Comparison of ENCODE assay signal across 20 cellular contexts in the genomic region with DNA sequence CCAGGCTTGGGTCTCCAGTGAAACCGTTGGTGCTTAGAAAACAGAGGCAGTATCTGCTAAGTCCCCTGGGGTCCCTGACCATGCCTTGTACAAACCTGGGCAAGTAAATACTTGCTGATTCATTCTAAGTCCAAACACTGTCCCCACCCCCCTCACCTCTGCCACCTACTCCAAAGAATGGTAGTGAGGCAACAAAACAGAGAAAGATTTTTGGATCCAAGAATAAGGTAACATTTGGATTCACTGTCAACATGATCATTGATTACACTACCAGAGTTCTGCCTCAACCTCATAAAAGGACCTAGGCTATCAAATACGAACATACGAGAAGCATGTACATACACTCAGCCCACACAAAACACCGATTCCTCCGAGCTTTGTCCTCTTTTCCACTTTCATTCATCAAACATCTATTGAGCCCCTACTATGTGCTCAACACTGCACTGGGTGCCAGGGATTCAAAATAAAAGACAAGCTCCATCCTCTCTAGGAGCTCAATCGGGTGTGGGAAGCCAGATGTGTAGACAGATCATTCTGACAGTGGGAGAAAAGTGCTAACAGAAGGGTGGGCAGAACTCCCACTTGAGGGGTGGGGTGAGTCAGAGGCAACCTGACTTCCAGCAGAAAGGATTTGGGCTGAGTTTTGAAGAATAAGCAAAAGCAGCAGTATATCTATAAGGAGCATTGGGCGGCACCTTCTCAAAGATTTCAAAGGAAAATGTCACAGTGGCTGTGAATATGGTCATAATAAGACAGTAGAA.
"Had no signal": no experiment of that assay in that cellular context is flagged by ENCODE, and none has a peak within 500 bp of the region (broad histone marks: within the 10 kb centered on the region; RNA-seq: fewer than 3 reads in every experiment).

No MANE protein-coding gene starts in this region.

- H3K27me3 ChIP-seq: heart left ventricle, pancreas, stomach, testis, uterus had no signal

- DNase-seq: heart left ventricle; islet precursor cell; naive thymus-derived CD8-positive, alpha-beta T cell; pancreas; posterior cingulate gyrus; stimulated activated CD4-positive, alpha-beta T cell treated with anti-CD3 and anti-CD28 coated beads, Interleukin-12 subunit alpha, Interleukin-12 subunit beta, amount 100 ng/mL, for 4 hours; stimulated activated CD4-positive, alpha-beta T cell treated with anti-CD3 and anti-CD28 coated beads, Interleukin-15, amount 100 ng/mL, for 24 hours; stimulated activated CD4-positive, alpha-beta T cell treated with anti-CD3 and anti-CD28 coated beads, Interleukin-2, amount 100 ng/mL, for 24 hours; stimulated activated CD4-positive, alpha-beta T cell treated with anti-CD3 and anti-CD28 coated beads, Interleukin-4, amount 100 ng/mL, for 1 hour; stimulated activated naive B cell treated with anti-CD40 and anti-IgM and Interleukin-4, amounts not matched to agents 10 μg/mL and 1 μg/mL and 100 μg/mL, for 72 hours; stimulated activated naive CD8-positive, alpha-beta T cell treated with anti-CD3 and anti-CD28 coated beads, Interleukin-15, Interleukin-2, amounts not matched to agents 100 U/mL and 50 U/mL, for 24 hours; stomach; testis; tibial artery; trophoblast cell; uterus had no signal

- H3K27ac ChIP-seq: heart left ventricle, pancreas, prostate gland, skin epidermis, stomach, testis, tibial artery, uterus had no signal

- H3K4me3 ChIP-seq: heart left ventricle, lung, pancreas, prostate gland, skin epidermis, stomach, testis, tibial artery, uterus had no signal

- ATAC-seq: heart left ventricle; naive thymus-derived CD8-positive, alpha-beta T cell; pancreas; sciatic nerve; stimulated activated naive B cell treated with anti-CD40 and anti-IgM and Interleukin-4, amounts not matched to agents 10 μg/mL and 1 μg/mL and 100 μg/mL, for 72 hours; stimulated activated naive CD8-positive, alpha-beta T cell treated with anti-CD3 and anti-CD28 coated beads, Interleukin-15, Interleukin-2, amounts not matched to agents 100 U/mL and 50 U/mL, for 24 hours had no signal

- H3K36me3 ChIP-seq: heart left ventricle, pancreas, prostate gland, stomach, tibial artery, uterus had no signal

- H3K4me1 ChIP-seq: heart left ventricle, pancreas, prostate gland, stomach, testis, tibial artery, uterus had no signal

- FAIRE-seq: pancreas had no signal

- H3K9me3 ChIP-seq: pancreas, prostate gland, stomach, testis, tibial artery, uterus had no signal
